In the genomic region with DNA sequence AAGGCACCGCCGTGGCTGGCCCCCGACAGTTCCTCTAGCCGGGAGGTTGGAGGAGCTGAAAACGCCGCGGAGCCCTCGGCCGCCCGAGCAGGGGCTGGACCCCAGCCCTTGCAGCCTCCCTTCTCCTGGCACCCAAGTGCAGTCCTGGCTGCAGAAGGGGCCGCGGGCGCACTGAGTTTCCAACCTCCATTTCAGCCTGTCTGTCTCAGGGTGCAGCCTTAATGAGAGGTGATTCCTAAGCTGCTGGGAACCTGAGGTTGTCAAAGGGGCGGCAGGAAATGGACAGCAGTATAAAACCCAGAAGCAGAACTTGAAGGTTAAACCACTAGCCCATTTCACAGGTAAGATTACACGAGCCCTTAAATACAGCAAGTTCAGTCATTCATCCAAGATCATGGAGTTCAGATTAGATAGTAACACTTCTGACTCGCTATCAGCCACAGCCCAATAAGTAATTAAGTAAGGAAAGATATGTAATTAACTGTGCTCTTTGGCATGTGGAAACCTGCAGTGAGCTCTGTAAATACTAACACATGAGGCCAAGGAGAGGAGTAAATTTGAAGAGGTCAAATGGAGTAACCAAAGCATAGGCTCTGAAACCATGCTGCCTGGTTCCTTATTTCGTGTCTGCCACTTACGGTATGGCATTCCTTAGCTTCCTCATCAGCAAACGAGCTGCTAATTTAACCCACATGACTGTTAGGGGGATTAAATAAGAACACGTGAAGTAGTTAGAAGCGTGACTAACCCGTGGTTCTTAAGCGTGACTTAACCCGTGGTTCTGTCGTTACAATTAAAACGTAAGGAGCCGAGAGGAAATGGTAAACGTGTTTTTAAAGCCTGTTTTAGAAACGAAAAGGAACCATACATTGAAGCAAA, we compare ENCODE assay signal across 8 cellular contexts. TPM values are rescaled to one million over a fixed set of nuclear protein-coding genes. Genes with fewer than 3 reads are reported as not detected.
A peak's percentile ranks its signal among the peaks of the same experiment; 100 is the strongest.
DNase-seq lines count a peak whose midpoint lies in the region; ATAC-seq, FAIRE-seq and TF ChIP-seq lines count a peak whose summit lies in the region.

No MANE protein-coding gene starts in this region.

- CTCF ChIA-PET in HCT116 (lab: Charles Lee) = interaction anchor here (1.1 to 1.6 kb wide), 3 partner anchors 12 to 346 kb away, joined by 3 to 5 read pairs (median 4); no protein-coding TSS in a partner anchor

- RAD21 ChIA-PET in HCT116 (lab: Charles Lee; ENCODE audit: low non-redundant PET in 1 of 2, low total read pairs in 2 of 2, uncharacterized antibody in 2 of 2, unreplicated experiment in 2 of 2) = no interaction called here

- H3K9me3 ChIP-seq in HCT116 (ENCODE audit: control insufficient read depth in 1 of 2, insufficient read depth in 1 of 2, low read depth in 1 of 2, low read length in 2 of 2) = no peaks in the 10 kb centered on the region

- H3K79me2 ChIP-seq in HCT116 (ENCODE audit: insufficient read depth, low read length) = peaks cover 20% of the 10 kb centered on the region

- H3K4me3 ChIP-seq in HCT116 (replicated peaks in 1 of 2; ENCODE audit: low read depth in 1 of 2, low read length in 2 of 2) = peak overlapping the region; percentile 72 to 76

- ATAC-seq in HCT116 (peak; percentile 30), HG02759 (IDR thresholded peaks at IDR 0.05; ENCODE audit: unreplicated experiment) (no peak)

- H3K36me3 ChIP-seq in HCT116 (ENCODE audit: control insufficient read depth in 1 of 2, insufficient read depth in 2 of 2, low read length in 2 of 2) = no peaks in the 10 kb centered on the region

- H3K36me3 Mint-ChIP-seq in nephron progenitor cell (ENCODE audit: low read depth) = peaks cover 29% of the 10 kb centered on the region

- POLR2A ChIA-PET in HCT116 (lab: Charles Lee) = interaction anchor here (1.2 to 2.2 kb wide), 7 partner anchors 8 to 159 kb away, joined by 3 to 7 read pairs (median 4); no protein-coding TSS in a partner anchor

- peak overlapping the region; percentile 86 for H3K4me2 ChIP-seq in HCT116 (ENCODE audit: low read length)

- BruUV-seq in HCT116 (replicated peaks; lab: Mats Ljungman, UMichigan) = TSS peak; percentile 73

- intact Hi-C loops in HCT116 (cut with micrococcal nuclease) = loop anchor here (10.0 kb wide), 1 partner anchor 160 kb away; no protein-coding TSS in a partner anchor

- no peaks in the 10 kb centered on the region for H3K9me2 ChIP-seq in HCT116 (ENCODE audit: insufficient read depth)

- H3K4me1 Mint-ChIP-seq in nephron progenitor cell = peaks cover 34% of the 10 kb centered on the region

- peaks cover 7% of the 10 kb centered on the region for H3K27me3 Mint-ChIP-seq in nephron progenitor cell (ENCODE audit: low read depth, poor library complexity)

- H4K20me1 ChIP-seq in HCT116 (ENCODE audit: insufficient read depth) = no peaks in the 10 kb centered on the region

- H3K27ac ChIP-seq in HCT116 (ENCODE audit: low read depth, low read length) = peak overlapping the region; percentile 92

- H3K9ac ChIP-seq in HCT116 (ENCODE audit: low read length) = peak overlapping the region; percentile 71

- peak; percentile 99 for FAIRE-seq in G401.6 (lab: Jason Lieb, UNC)

- H2AFZ ChIP-seq in HCT116 (ENCODE audit: low read depth, low read length, poor library complexity, severe bottlenecking) = peak overlapping the region; percentile 69

- no peak for TF ChIP-seq RAD21 in HCT116 (IDR thresholded peaks at IDR 0.05; ENCODE audit: low read depth)

- no peaks in the 10 kb centered on the region for H3K27me3 ChIP-seq in HCT116 (ENCODE audit: insufficient read depth, low read length)

- H3K9me3 Mint-ChIP-seq in nephron progenitor cell = no peaks in the 10 kb centered on the region

- H3K27ac Mint-ChIP-seq in nephron progenitor cell = peak overlapping the region; percentile 27

- no peak for TF ChIP-seq CTCF in HCT116 (IDR thresholded peaks at IDR 0.05 in 2 of 3, conservative IDR thresholded peaks at IDR 0.05 in 1 of 3; ENCODE audit: borderline replicate concordance in 1 of 3, insufficient read depth in 1 of 3, low read depth in 2 of 3, low read length in 2 of 3)
- TF ChIP-seq CTCF in nephron progenitor cell (IDR thresholded peaks at IDR 0.05) = no peak

- peaks cover 16 to 21% of the 10 kb centered on the region in 2 experiments for H3K4me1 ChIP-seq in HCT116 (ENCODE audit: control insufficient read depth in 1 of 2, insufficient read depth in 2 of 2, low read length in 2 of 2)

- DNase-seq in HCT116 (ENCODE audit: low read depth, low spot score) (no peak), NCI-H526 (lab: John Stamatoyannopoulos, UW) (peak; percentile 44 to 51), fibroblast of peridontal ligament (ENCODE audit: extremely low read depth) (peak; percentile 86), nephron progenitor cell (no peak), amniotic stem cell (lab: John Stamatoyannopoulos, UW) (no peak)
- DNase-seq in activated T-cell treated with anti-CD3 and anti-CD28 coated beads, Interleukin-2, amount 50 U/mL, for 1 hour = peak; percentile 23

- peak overlapping the region; percentile 98 for H3K4me3 Mint-ChIP-seq in nephron progenitor cell

- TF ChIP-seq POLR2A in HCT116 (IDR thresholded peaks at IDR 0.05; ENCODE audit: borderline replicate concordance, extremely low read depth, insufficient read depth, insufficient read length) = no peak

TF ChIP-seq in HCT116, 20 proteins besides CTCF, POLR2A, EP300 and RAD21:
- TF ChIP-seq CEBPB (IDR thresholded peaks at IDR 0.05; ENCODE audit: low read depth) (no peak), ELF1 (IDR thresholded peaks at IDR 0.05; ENCODE audit: borderline replicate concordance, low read depth) (no peak), EZH2phosphoT487 (IDR thresholded peaks at IDR 0.05; ENCODE audit: borderline replicate concordance) (no peak), EZH2 (IDR thresholded peaks at IDR 0.05) (no peak), YY1 (IDR thresholded peaks at IDR 0.05; ENCODE audit: extremely low read depth, insufficient replicate concordance, low read depth, low read length) (no peak), SIN3A (IDR thresholded peaks at IDR 0.05; ENCODE audit: low read depth) (0 out of 2 replicates have a peak, but pooled peaks have one; percentile 12), SP1 (IDR thresholded peaks at IDR 0.05; ENCODE audit: low read depth) (no peak; the same call in 1 of the 2 replicates), ZNF274 (IDR thresholded peaks at IDR 0.05; ENCODE audit: low read depth, low read length) (no peak), POLR2AphosphoS5 (IDR thresholded peaks at IDR 0.05; ENCODE audit: low read depth, low read length) (no peak), CBX3 (IDR thresholded peaks at IDR 0.05; ENCODE audit: low read depth) (no peak)
- TF ChIP-seq, protein P1, sequence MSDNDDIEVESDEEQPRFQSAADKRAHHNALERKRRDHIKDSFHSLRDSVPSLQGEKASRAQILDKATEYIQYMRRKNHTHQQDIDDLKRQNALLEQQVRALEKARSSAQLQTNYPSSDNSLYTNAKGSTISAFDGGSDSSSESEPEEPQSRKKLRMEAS (IDR thresholded peaks at IDR 0.05) = peak; percentile 51; the same call in 1 of the 2 replicates
- TF ChIP-seq, protein P2, sequence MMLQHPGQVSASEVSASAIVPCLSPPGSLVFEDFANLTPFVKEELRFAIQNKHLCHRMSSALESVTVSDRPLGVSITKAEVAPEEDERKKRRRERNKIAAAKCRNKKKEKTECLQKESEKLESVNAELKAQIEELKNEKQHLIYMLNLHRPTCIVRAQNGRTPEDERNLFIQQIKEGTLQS (IDR thresholded peaks at IDR 0.05) = no peak

RNA-seq across cellular contexts. Expression of a gene that starts 0.7 kb away (rescaled TPM):
- 5.2 TPM for total RNA-seq in HCT116 (2021; ENCODE audit: unreplicated experiment)
- 1.6 and 1.8 TPM in 2 replicates for polyA plus RNA-seq in HCT116 (2012)

RNA-seq across cellular contexts. Expression of a gene that starts 0.9 kb away (rescaled TPM):
- total RNA-seq in HCT116 (2021; ENCODE audit: unreplicated experiment) = 6.1 TPM
- polyA plus RNA-seq in HCT116 (2012) = 2.2 and 2.4 TPM in 2 replicates

RNA-seq across cellular contexts. Expression of a gene that starts 51.0 kb away (rescaled TPM):
- total RNA-seq in HCT116 (2021; ENCODE audit: unreplicated experiment) = 12.1 TPM
- polyA plus RNA-seq in HCT116 (2012) = 8.8 and 11.0 TPM in 2 replicates

Comparison
In these comparisons a context has a peak if more than half of its experiments do, and no peak if none do; other contexts are left out.
1. DNase-seq: peak in NCI-H526 (2 of 2), activated T-cell treated with anti-CD3 and anti-CD28 coated beads, Interleukin-2, amount 50 U/mL, for 1 hour (single experiment) and fibroblast of peridontal ligament (single experiment); none in HCT116 (single experiment), nephron progenitor cell (single experiment) and amniotic stem cell (single experiment).